In the genomic region with DNA sequence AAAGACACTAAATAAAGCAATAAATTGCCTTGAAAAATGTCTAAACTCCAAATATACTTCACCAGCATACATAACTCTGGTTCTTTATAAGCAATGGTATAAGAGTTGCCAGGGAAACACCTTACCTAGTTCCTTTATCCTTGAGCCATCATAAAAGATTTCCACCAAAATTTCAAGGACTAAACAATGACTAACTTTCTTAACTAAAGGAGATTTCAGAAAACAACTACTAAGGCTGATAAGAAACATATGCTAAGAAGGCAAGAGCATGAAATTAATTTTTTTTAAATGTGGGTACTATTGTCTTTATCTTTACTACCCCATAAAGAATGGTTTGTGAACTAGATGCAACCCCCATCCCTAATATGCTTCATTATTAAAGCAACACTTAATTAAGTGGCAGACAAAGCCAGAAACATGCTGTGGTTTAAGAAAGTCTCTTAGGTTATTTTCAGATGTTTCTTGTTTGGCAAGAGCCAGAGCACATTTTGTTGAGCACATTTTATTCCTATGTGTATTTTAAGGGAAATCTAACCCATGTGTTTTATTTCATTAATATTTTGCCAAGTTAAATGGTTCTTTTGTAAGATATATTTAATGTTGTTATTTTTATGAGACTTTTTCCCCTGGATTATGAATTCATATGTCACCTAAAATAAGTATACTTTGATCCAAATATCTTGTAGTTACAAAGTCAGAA, we compare ENCODE assay signal across 17 cellular contexts. TPM values are rescaled to one million over a fixed set of nuclear protein-coding genes. Genes with fewer than 3 reads are reported as not detected.
DNase-seq lines count a peak whose midpoint lies in the region; ATAC-seq and TF ChIP-seq lines count a peak whose summit lies in the region.
"Had no signal": no experiment of that assay in that cellular context is flagged by ENCODE, and none has a peak within 500 bp of the region (broad histone marks: within the 10 kb centered on the region; RNA-seq: fewer than 3 reads in every experiment).

No MANE protein-coding gene starts in this region.

- TF ChIP-seq CTCF in right atrium auricular region (IDR thresholded peaks at IDR 0.05) = no peak
- no peak for TF ChIP-seq CTCF in GM23338 (conservative IDR thresholded peaks at IDR 0.05; ENCODE audit: low read depth in 2 of 2)

- H3K27ac ChIP-seq in right atrium auricular region = peak overlapping the region in 1 of 2 donors; percentile 58
- H3K27ac ChIP-seq in muscle layer of colon (ENCODE audit: low read depth, low read length) = peak overlapping the region; percentile 1
- H3K27ac ChIP-seq in GM23338 (ENCODE audit: low read depth) = no peak overlapping the region

- no peak overlapping the region for H3K4me3 ChIP-seq in right atrium auricular region
- H3K4me3 ChIP-seq in muscle layer of colon (ENCODE audit: low read depth in 1 of 2, low read length in 2 of 2) = no peak overlapping the region
- no peak overlapping the region for H3K4me3 ChIP-seq in GM23338

- H3F3A ChIP-seq in GM23338 (replicated peaks; ENCODE audit: low read depth) = no peaks in the 10 kb centered on the region

- 0 out of 2 replicates have a peak, but pooled peaks cover 3% of the 10 kb centered on the region for H3K9me2 ChIP-seq in GM23338 (ENCODE audit: insufficient read depth)

- H3K9me3 ChIP-seq in right atrium auricular region (peaks cover 0 to 9% of the 10 kb centered on the region in 2 donors), muscle layer of colon (ENCODE audit: low read length) (no peaks in the 10 kb centered on the region)

- H3K4me2 ChIP-seq in GM23338 = no peak overlapping the region

- no peak overlapping the region for H3K9ac ChIP-seq in muscle layer of colon (ENCODE audit: low read length)

- DNase-seq in Right ventricle myocardium superior (no peak), right atrium auricular region (ENCODE audit: low spot score) (no peak), fibroblast of peridontal ligament (ENCODE audit: extremely low read depth) (peak; percentile 64), SHP77 (lab: John Stamatoyannopoulos, UW) (no peak), GM23338 (ENCODE audit: low spot score) (no peak), midbrain (lab: John Stamatoyannopoulos, UW) (no peak), NCI-H69 (lab: John Stamatoyannopoulos, UW) (no peak)
- DNase-seq: AML-193; CD4-positive, alpha-beta T cell; DMS79 treated with DMSO at 0.1 percent for 48 hours; GOT3; KG1; NCI-H1092; NCI-H1694; NCI-H446; NCI-H82 had no signal

- H4K20me1 ChIP-seq in GM23338 (replicated peaks; ENCODE audit: insufficient read depth) = no peaks in the 10 kb centered on the region

- no peak overlapping the region for H3K27ac Mint-ChIP-seq in GM23338
- H3K27ac Mint-ChIP-seq: CD4-positive, alpha-beta T cell had no signal

- H3K27me3 Mint-ChIP-seq in GM23338 (ENCODE audit: insufficient read depth, low read depth, poor library complexity) = peaks cover 5% of the 10 kb centered on the region

- H3K79me2 ChIP-seq in GM23338 (replicated peaks; ENCODE audit: insufficient read depth) = no peaks in the 10 kb centered on the region

- intact Hi-C loops in Right ventricle myocardium superior (cut with DNase I) = no loop called here

- H3K4me1 Mint-ChIP-seq in GM23338 = no peaks in the 10 kb centered on the region

- ATAC-seq in Right ventricle myocardium superior (ENCODE audit: poor library complexity) (peak; percentile 88), GM23338 (no peak)

- peaks cover 3% of the 10 kb centered on the region; the same call in 1 of the 3 replicates for H3K36me3 Mint-ChIP-seq in GM23338 (ENCODE audit: low read depth)

- H3K36me3 ChIP-seq in right atrium auricular region (no peaks in the 10 kb centered on the region), muscle layer of colon (ENCODE audit: insufficient read depth, low read length) (no peaks in the 10 kb centered on the region), GM23338 (ENCODE audit: insufficient read depth) (0 out of 2 replicates have a peak, but pooled peaks cover 6% of the 10 kb centered on the region)

- no peak overlapping the region for H2AFZ ChIP-seq in GM23338

- peaks cover 12% of the 10 kb centered on the region for H3K9me3 Mint-ChIP-seq in GM23338
- H3K9me3 Mint-ChIP-seq: CD4-positive, alpha-beta T cell had no signal

- no peak overlapping the region for H3K4me3 Mint-ChIP-seq in GM23338
- H3K4me3 Mint-ChIP-seq: CD4-positive, alpha-beta T cell had no signal

- H3K4me1 ChIP-seq in right atrium auricular region (no peaks in the 10 kb centered on the region), muscle layer of colon (ENCODE audit: insufficient read depth, low read length) (no peaks in the 10 kb centered on the region), GM23338 (ENCODE audit: insufficient read depth) (no peaks in the 10 kb centered on the region)

- H3K27me3 ChIP-seq in right atrium auricular region (no peaks in the 10 kb centered on the region), muscle layer of colon (ENCODE audit: control insufficient read depth in 1 of 2, insufficient read depth in 2 of 2, low read length in 2 of 2) (no peaks in the 10 kb centered on the region), GM23338 (ENCODE audit: insufficient read depth) (no peaks in the 10 kb centered on the region)

TF ChIP-seq in GM23338, 12 proteins besides CTCF, POLR2A, EP300 and RAD21 (continues in another document):
- TF ChIP-seq JUNB (IDR thresholded peaks at IDR 0.05; ENCODE audit: unreplicated experiment) = no peak
- TF ChIP-seq ZNF114 (CRISPR knock-in tag; IDR thresholded peaks at IDR 0.05) = no peak
- no peak for TF ChIP-seq ZNF331 (CRISPR knock-in tag; IDR thresholded peaks at IDR 0.05; ENCODE audit: low read depth)
- TF ChIP-seq EZH2 (IDR thresholded peaks at IDR 0.05; ENCODE audit: low read depth, unreplicated experiment) = no peak
- no peak for TF ChIP-seq REST (IDR thresholded peaks at IDR 0.05; ENCODE audit: unreplicated experiment)

RNA-seq across cellular contexts. Expression of gene VEPH1, which starts 17.4 kb away (rescaled TPM):
- total RNA-seq in Right ventricle myocardium superior (not detected), right atrium auricular region (under 1 TPM; 0.48 to 0.86 TPM)
- 31.8 and 33.8 TPM in 2 replicates for total RNA-seq in GM23338 (2014; rRNA removed; shearing (Covaris generic))
- 9.6 and 15.4 TPM in 2 replicates for polyA plus RNA-seq in GM23338 (2016; fragmentation: Nextera tagmentation; extraction: Ambion mirVana)
- total RNA-seq: CD4-positive, alpha-beta T cell had no signal

Comparison
In these comparisons a context has a peak if more than half of its experiments do, and no peak if none do; other contexts are left out.
1. RNA of gene VEPH1, which starts 17.4 kb away (total RNA-seq): 31.8 to 33.8 TPM in GM23338; 0.48 to 0.86 TPM in right atrium auricular region and not detected in Right ventricle myocardium superior (single experiment); every median in the first group is over 10 times any median in the second.